1 cellular context compared by ENCODE assay signal in the genomic region with DNA sequence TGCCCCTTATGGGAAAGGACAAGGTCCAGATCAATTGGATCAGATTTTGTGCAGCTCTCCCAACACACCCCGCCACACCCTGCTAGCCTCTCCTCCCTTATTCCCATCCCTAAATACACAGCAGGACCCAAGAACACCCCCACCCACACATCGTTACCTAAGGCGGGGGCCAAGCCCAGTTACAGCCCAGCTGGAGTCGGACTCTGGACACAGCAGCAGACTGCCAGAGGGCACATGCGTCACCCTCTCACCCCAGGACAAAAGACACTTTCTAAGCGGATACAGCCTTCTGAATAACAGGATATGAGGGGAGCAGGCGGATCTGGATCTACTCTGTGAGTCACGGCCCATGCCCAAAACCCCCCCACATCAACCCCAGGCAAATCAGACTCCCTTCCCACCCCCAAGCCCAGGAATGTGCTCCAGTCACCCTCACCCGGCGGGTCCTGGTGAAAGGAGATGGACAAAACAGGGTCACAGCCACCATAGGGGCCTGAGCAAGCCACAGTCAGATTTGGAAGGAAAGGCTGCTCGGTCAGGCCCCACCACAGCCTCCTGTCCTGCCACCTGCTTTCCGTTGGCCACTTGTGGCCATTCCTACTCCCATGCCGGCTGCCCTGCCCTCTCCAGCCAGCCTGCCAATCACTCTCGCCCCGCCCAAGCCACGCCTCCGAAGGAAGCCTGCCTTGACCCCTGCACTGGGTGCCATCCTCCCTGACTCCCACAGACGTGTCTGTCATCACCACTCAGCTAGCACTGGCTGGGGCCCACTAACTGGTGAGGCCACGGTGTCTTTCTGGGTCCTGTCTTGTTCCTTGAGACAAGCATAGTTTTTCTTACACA.
A peak's percentile ranks its signal among the peaks of the same experiment; 100 is the strongest.
TF ChIP-seq lines count a peak whose summit lies in the region.

No MANE protein-coding gene starts in this region.

TF ChIP-seq in K562, 482 proteins besides CTCF, POLR2A, EP300 and RAD21 (continued from another document):
- TF ChIP-seq, protein P1, sequence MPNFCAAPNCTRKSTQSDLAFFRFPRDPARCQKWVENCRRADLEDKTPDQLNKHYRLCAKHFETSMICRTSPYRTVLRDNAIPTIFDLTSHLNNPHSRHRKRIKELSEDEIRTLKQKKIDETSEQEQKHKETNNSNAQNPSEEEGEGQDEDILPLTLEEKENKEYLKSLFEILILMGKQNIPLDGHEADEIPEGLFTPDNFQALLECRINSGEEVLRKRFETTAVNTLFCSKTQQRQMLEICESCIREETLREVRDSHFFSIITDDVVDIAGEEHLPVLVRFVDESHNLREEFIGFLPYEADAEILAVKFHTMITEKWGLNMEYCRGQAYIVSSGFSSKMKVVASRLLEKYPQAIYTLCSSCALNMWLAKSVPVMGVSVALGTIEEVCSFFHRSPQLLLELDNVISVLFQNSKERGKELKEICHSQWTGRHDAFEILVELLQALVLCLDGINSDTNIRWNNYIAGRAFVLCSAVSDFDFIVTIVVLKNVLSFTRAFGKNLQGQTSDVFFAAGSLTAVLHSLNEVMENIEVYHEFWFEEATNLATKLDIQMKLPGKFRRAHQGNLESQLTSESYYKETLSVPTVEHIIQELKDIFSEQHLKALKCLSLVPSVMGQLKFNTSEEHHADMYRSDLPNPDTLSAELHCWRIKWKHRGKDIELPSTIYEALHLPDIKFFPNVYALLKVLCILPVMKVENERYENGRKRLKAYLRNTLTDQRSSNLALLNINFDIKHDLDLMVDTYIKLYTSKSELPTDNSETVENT (CRISPR knock-in tag; IDR thresholded peaks at IDR 0.05): no peak
- TF ChIP-seq CBFA2T3 (IDR thresholded peaks at IDR 0.05): peak; percentile 54
- TF ChIP-seq MITF (IDR thresholded peaks at IDR 0.05): no peak
- TF ChIP-seq RBFOX2 (IDR thresholded peaks at IDR 0.05; ENCODE audit: low read depth, low read length): peak; percentile 65
- TF ChIP-seq TFAP4 (CRISPR knock-in tag; IDR thresholded peaks at IDR 0.05; ENCODE audit: borderline replicate concordance): peak; percentile 63; the same call in 1 of the 2 replicates
- peak; percentile 67; the same call in 1 of the 2 replicates for TF ChIP-seq SP1 (CRISPR knock-in tag; IDR thresholded peaks at IDR 0.05)
- TF ChIP-seq, protein P2, sequence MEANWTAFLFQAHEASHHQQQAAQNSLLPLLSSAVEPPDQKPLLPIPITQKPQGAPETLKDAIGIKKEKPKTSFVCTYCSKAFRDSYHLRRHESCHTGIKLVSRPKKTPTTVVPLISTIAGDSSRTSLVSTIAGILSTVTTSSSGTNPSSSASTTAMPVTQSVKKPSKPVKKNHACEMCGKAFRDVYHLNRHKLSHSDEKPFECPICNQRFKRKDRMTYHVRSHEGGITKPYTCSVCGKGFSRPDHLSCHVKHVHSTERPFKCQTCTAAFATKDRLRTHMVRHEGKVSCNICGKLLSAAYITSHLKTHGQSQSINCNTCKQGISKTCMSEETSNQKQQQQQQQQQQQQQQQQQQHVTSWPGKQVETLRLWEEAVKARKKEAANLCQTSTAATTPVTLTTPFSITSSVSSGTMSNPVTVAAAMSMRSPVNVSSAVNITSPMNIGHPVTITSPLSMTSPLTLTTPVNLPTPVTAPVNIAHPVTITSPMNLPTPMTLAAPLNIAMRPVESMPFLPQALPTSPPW (CRISPR knock-in tag; IDR thresholded peaks at IDR 0.05): peak; percentile 61
- TF ChIP-seq DPF2 (IDR thresholded peaks at IDR 0.05): peak; percentile 86; the same call in 1 of the 2 replicates
- TF ChIP-seq, protein P3, sequence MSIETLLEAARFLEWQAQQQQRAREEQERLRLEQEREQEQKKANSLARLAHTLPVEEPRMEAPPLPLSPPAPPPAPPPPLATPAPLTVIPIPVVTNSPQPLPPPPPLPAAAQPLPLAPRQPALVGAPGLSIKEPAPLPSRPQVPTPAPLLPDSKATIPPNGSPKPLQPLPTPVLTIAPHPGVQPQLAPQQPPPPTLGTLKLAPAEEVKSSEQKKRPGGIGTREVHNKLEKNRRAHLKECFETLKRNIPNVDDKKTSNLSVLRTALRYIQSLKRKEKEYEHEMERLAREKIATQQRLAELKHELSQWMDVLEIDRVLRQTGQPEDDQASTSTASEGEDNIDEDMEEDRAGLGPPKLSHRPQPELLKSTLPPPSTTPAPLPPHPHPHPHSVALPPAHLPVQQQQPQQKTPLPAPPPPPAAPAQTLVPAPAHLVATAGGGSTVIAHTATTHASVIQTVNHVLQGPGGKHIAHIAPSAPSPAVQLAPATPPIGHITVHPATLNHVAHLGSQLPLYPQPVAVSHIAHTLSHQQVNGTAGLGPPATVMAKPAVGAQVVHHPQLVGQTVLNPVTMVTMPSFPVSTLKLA (conservative IDR thresholded peaks at IDR 0.05): peak in 1 of 2 experiments; percentile 22; a peak in 1 of 4 replicates
- TF ChIP-seq MECOM (CRISPR knock-in tag; IDR thresholded peaks at IDR 0.05): peak; percentile 56; the same call in 1 of the 2 replicates
- TF ChIP-seq CBFA2T2 (conservative IDR thresholded peaks at IDR 0.05): 0 out of 2 replicates have a peak, but pooled peaks have one; percentile 19
- 0 out of 2 replicates have a peak, but pooled peaks have one; percentile 38 for TF ChIP-seq BRD4 (IDR thresholded peaks at IDR 0.05)
- TF ChIP-seq DIDO1 (tag; IDR thresholded peaks at IDR 0.05; ENCODE audit: low read depth): 0 out of 2 replicates have a peak, but pooled peaks have one; percentile 11
- TF ChIP-seq SMARCC2 (IDR thresholded peaks at IDR 0.05; ENCODE audit: low read depth): peak; percentile 54; the same call in 1 of the 2 replicates
- peak; percentile 52 for TF ChIP-seq RBBP5 (IDR thresholded peaks at IDR 0.05; ENCODE audit: borderline replicate concordance, insufficient read depth, low read length, poor library complexity, severe bottlenecking)
- TF ChIP-seq ZNF217 (CRISPR knock-in tag; IDR thresholded peaks at IDR 0.05): no peak
